1 cellular context compared by ENCODE assay signal in genomic region chr19:2041686-2042484, GRCh38.
A peak's percentile ranks its signal among the peaks of the same experiment; 100 is the strongest.
TF ChIP-seq lines count a peak whose summit lies in the region.

No MANE protein-coding gene starts in this region.

TF ChIP-seq in IMR-90, 13 proteins besides CTCF, POLR2A, EP300 and RAD21:
- TF ChIP-seq MAFK (IDR thresholded peaks at IDR 0.05; ENCODE audit: low read depth, low read length): no peak
- TF ChIP-seq, protein P1, sequence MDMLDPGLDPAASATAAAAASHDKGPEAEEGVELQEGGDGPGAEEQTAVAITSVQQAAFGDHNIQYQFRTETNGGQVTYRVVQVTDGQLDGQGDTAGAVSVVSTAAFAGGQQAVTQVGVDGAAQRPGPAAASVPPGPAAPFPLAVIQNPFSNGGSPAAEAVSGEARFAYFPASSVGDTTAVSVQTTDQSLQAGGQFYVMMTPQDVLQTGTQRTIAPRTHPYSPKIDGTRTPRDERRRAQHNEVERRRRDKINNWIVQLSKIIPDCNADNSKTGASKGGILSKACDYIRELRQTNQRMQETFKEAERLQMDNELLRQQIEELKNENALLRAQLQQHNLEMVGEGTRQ (IDR thresholded peaks at IDR 0.05; ENCODE audit: low read depth, low read length): peak; percentile 4; the same call in 1 of the 2 replicates
- no peak for TF ChIP-seq SMC3 (IDR thresholded peaks at IDR 0.05; ENCODE audit: low read depth, low read length)
- TF ChIP-seq CHD1 (IDR thresholded peaks at IDR 0.05; ENCODE audit: low read depth, low read length): no peak
- TF ChIP-seq FOS (IDR thresholded peaks at IDR 0.05; ENCODE audit: low read depth, low read length): no peak
- no peak for TF ChIP-seq MXI1 (IDR thresholded peaks at IDR 0.05; ENCODE audit: borderline replicate concordance, low read depth, low read length)
- TF ChIP-seq NFE2L2 (IDR thresholded peaks at IDR 0.05; ENCODE audit: low read depth, low read length): no peak
- no peak for TF ChIP-seq BHLHE40 (IDR thresholded peaks at IDR 0.05; ENCODE audit: low read depth, low read length)
- TF ChIP-seq MAZ (IDR thresholded peaks at IDR 0.05; ENCODE audit: borderline replicate concordance, low read depth, low read length): peak; percentile 65; the same call in 1 of the 2 replicates
- TF ChIP-seq RCOR1 (IDR thresholded peaks at IDR 0.05; ENCODE audit: insufficient replicate concordance, low read length): no peak
- peak; percentile 94 for TF ChIP-seq CEBPB (IDR thresholded peaks at IDR 0.05; ENCODE audit: low read depth, low read length)
- TF ChIP-seq RFX5 (IDR thresholded peaks at IDR 0.05; ENCODE audit: low read depth, low read length): peak; percentile 98
